9 cellular contexts compared by ENCODE assay signal in the genomic region with DNA sequence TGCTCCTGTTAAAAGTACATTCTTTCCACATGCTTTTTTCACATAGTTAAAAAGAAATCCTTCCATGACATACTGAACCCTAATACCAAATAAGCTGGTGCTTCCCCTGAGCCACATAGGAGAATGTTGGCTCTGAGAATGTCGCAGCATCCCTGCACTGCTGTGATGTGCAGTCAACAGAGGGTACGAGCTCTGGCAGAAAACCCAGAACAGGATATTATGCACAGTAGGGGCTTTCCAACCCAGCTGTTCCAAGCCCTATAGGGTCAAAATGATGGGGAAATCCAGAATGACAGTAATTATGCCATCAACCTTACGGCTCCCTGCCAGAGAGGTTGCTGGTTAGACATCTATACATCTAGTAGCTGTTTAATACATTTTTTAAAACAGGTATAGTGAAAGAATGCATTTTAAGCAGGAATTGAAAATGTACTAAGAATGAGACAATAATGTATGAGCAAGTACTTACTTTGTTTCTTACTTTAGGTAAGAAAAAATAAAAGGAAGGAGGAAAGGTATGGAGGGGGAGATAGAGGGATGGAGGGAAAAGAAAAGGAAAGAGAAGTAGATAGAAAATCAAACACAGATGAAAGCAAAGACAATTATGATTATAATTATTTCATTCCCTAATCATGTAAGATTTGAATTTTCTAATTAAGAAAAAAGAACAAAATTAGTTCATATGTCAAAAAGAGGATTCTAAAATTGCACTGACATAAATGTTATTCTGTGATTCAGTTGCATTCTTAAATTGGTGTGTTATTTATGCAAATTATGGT.
DNase-seq lines count a peak whose midpoint lies in the region; ATAC-seq and TF ChIP-seq lines count a peak whose summit lies in the region.
"Had no signal": no experiment of that assay in that cellular context is flagged by ENCODE, and none has a peak within 500 bp of the region (broad histone marks: within the 10 kb centered on the region; RNA-seq: fewer than 3 reads in every experiment).

No MANE protein-coding gene starts in this region.

- TF ChIP-seq CTCF in neural cell (IDR thresholded peaks at IDR 0.05; ENCODE audit: poor library complexity, severe bottlenecking) (no peak), uterus (IDR thresholded peaks at IDR 0.05) (no peak), gastroesophageal sphincter (IDR thresholded peaks at IDR 0.05) (no peak), osteocyte (IDR thresholded peaks at IDR 0.05) (no peak)

- H3K27ac ChIP-seq in neural cell (ENCODE audit: low read length) = no peak overlapping the region
- no peak overlapping the region for H3K27ac ChIP-seq in uterus
- H3K27ac ChIP-seq in gastroesophageal sphincter = no peak overlapping the region

- WGBS in gastroesophageal sphincter (ENCODE audit: low coverage in 1 of 2), 2 donors = 28 to 62% methylated on average over 3 of the region's 3 CpGs

- no peaks in the 10 kb centered on the region for H3K27me3 ChIP-seq in neural cell (ENCODE audit: insufficient read depth, low read depth, low read length)
- H3K27me3 ChIP-seq in uterus = no peaks in the 10 kb centered on the region
- no peaks in the 10 kb centered on the region for H3K27me3 ChIP-seq in gastroesophageal sphincter

- H2AFZ ChIP-seq in neural cell (ENCODE audit: low read depth, low read length) = no peak overlapping the region

- no peak overlapping the region for H3K4me3 ChIP-seq in neural cell (ENCODE audit: low read length)
- H3K4me3 ChIP-seq in uterus = no peak overlapping the region
- H3K4me3 ChIP-seq in gastroesophageal sphincter = no peak overlapping the region

- intact Hi-C loops in uterus (cut with DNase I; ENCODE audit: low total_unique reads) = no loop called here

- no peaks in the 10 kb centered on the region for H3K9me3 ChIP-seq in neural cell (ENCODE audit: low read length)
- no peaks in the 10 kb centered on the region for H3K9me3 ChIP-seq in uterus
- H3K9me3 ChIP-seq in gastroesophageal sphincter = no peaks in the 10 kb centered on the region

- H3K9ac ChIP-seq in neural cell (ENCODE audit: low read length) = no peak overlapping the region

- peak; percentile 43 for ATAC-seq in GM18858 (IDR thresholded peaks at IDR 0.05; ENCODE audit: unreplicated experiment)
- peak; percentile 48 for ATAC-seq in HG02884 (IDR thresholded peaks at IDR 0.05; ENCODE audit: unreplicated experiment)
- ATAC-seq in activated CD4-positive, CD25-positive, alpha-beta regulatory T cell treated with anti-CD3 and anti-CD28 coated beads, Interleukin-2, amount 50 U/mL, for 24 hours = peak; percentile 81 to 85
- no peak for ATAC-seq in gastroesophageal sphincter

- TF ChIP-seq EP300 in neural cell (conservative IDR thresholded peaks at IDR 0.05; ENCODE audit: poor library complexity, severe bottlenecking) (no peak), gastroesophageal sphincter (IDR thresholded peaks at IDR 0.05) (no peak)

- H3K4me1 Mint-ChIP-seq in osteocyte (ENCODE audit: unreplicated experiment) = peaks cover 11% of the 10 kb centered on the region

- H3K4me1 ChIP-seq in uterus (no peaks in the 10 kb centered on the region), gastroesophageal sphincter (no peaks in the 10 kb centered on the region)

- H3F3A ChIP-seq in neural cell (ENCODE audit: insufficient read depth, low read length, poor library complexity, severe bottlenecking) = no peaks in the 10 kb centered on the region

- no peaks in the 10 kb centered on the region for H3K36me3 ChIP-seq in neural cell (ENCODE audit: insufficient read depth, low read length)
- no peaks in the 10 kb centered on the region for H3K36me3 ChIP-seq in uterus
- H3K36me3 ChIP-seq in gastroesophageal sphincter = no peaks in the 10 kb centered on the region

- H3K79me2 ChIP-seq in neural cell (replicated peaks; ENCODE audit: insufficient read depth, low read length) = no peaks in the 10 kb centered on the region

- TF ChIP-seq RAD21 in neural cell (conservative IDR thresholded peaks at IDR 0.05) = no peak

- peaks cover 12% of the 10 kb centered on the region for H3K27me3 Mint-ChIP-seq in osteocyte (ENCODE audit: unreplicated experiment)

- no peak overlapping the region for H3K4me3 Mint-ChIP-seq in osteocyte (ENCODE audit: unreplicated experiment)

- no peaks in the 10 kb centered on the region for H3K36me3 Mint-ChIP-seq in osteocyte (ENCODE audit: unreplicated experiment)

- H3K27ac Mint-ChIP-seq in osteocyte (ENCODE audit: unreplicated experiment) = no peak overlapping the region

- no peaks in the 10 kb centered on the region for H4K20me1 ChIP-seq in neural cell (ENCODE audit: insufficient read depth)

- TF ChIP-seq POLR2A in uterus (IDR thresholded peaks at IDR 0.05) (no peak), gastroesophageal sphincter (IDR thresholded peaks at IDR 0.05) (no peak)

- H3K4me2 ChIP-seq in neural cell (ENCODE audit: low read length) = no peak overlapping the region

- no peaks in the 10 kb centered on the region for H3K9me3 Mint-ChIP-seq in osteocyte (ENCODE audit: unreplicated experiment)

- no peaks in the 10 kb centered on the region for H3K9me2 ChIP-seq in neural cell (ENCODE audit: insufficient read depth, low read length)

- DNase-seq in uterus (no peak), GM19240 (ENCODE audit: insufficient read length, low spot score) (no peak), osteocyte (ENCODE audit: extremely low spot score, unreplicated experiment) (no peak)
- DNase-seq: posterior cingulate gyrus had no signal

TF ChIP-seq in neural cell, 6 proteins besides CTCF, POLR2A, EP300 and RAD21:
- no peak for TF ChIP-seq TAF1 (IDR thresholded peaks at IDR 0.05; ENCODE audit: low read depth)
- peak; percentile 74 for TF ChIP-seq POLR2AphosphoS5 (IDR thresholded peaks at IDR 0.05)
TF ChIP-seq in neural cell: peak in this region for 1.
